Comparison of ENCODE assay signal across 10 cellular contexts in the genomic region with DNA sequence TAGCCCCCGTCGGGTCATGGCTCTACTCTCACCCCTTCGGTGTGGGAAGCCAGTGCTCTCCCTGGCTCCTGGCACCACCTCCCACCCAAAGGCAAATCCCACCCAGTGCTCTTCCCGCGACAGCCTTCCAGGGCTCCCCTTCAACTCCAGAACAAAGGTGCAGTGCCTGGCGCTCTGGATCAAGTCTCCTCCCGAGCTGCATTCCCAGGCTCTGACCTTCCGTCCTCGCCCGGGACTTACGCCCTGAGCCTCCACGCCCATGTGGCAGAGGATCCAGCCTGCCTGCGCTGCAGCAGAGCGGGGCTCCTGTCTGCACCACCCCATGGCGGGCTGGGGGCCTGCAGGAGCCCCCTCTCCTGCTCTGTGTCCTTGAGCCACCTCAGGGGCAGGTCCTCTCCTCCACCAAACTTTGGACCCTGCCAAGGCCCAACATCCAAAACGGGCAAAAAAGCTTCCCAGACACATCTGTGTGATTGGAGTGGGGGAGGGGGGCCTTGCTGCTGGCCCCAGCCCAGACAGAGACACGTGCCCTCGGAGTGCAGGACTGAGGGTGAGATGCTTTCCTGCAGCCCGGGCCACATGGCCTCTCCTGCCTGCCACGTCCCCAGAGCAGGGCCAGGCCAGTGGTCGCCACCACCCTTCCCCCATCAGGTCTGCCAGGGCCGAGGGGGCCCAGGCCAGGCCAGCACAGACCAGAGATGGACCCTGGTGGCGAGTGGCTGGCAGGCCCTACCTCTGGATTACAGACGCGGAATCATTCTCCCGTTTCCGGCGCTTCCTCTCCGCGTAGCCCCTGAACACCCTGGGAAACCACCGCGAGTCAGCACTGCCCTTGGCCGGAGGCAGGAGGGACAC. TPM values are rescaled to one million over a fixed set of nuclear protein-coding genes. Genes with fewer than 3 reads are reported as not detected.
DNase-seq lines count a peak whose midpoint lies in the region; ATAC-seq, FAIRE-seq and TF ChIP-seq lines count a peak whose summit lies in the region.
"Had no signal": no experiment of that assay in that cellular context is flagged by ENCODE, and none has a peak within 500 bp of the region (broad histone marks: within the 10 kb centered on the region; RNA-seq: fewer than 3 reads in every experiment).

No MANE protein-coding gene starts in this region.

- no peak for TF ChIP-seq CTCF in fibroblast of the aortic adventitia (IDR thresholded peaks at IDR 0.05; ENCODE audit: insufficient read depth, low read length)

- H3K36me3 ChIP-seq in CD4-positive, alpha-beta memory T cell (ENCODE audit: insufficient read depth, low read length), result no peaks in the 10 kb centered on the region
- peaks cover 30 to 59% of the 10 kb centered on the region in 2 donors for H3K36me3 ChIP-seq in neuronal stem cell (replicated peaks in 1 of 2; ENCODE audit: control insufficient read depth in 2 of 2, insufficient read depth in 2 of 2, low read length in 2 of 2)

- peak overlapping the region; percentile 97 for H4K91ac ChIP-seq in neuronal stem cell (ENCODE audit: low read depth, low read length, poor library complexity)

- WGBS in neuronal stem cell (ENCODE audit: extremely low coverage in 2 of 2, insufficient read length in 2 of 2, insufficient replicate concordance in 1 of 2), 2 donors, result no CpG with 5 or more reads among the region's 33 CpGs

- H2AFZ ChIP-seq in neuronal stem cell (ENCODE audit: low read length), result no peak overlapping the region

- ATAC-seq in T-cell (replicated peaks in 1 of 4), result no peak
- ATAC-seq in GM18520 (IDR thresholded peaks at IDR 0.05; ENCODE audit: unreplicated experiment), result no peak
- ATAC-seq in effector memory CD8-positive, alpha-beta T cell (replicated peaks), result no peak

- no peaks in the 10 kb centered on the region for H3K27me3 Mint-ChIP-seq in CD4-positive, alpha-beta memory T cell
- no peaks in the 10 kb centered on the region for H3K27me3 Mint-ChIP-seq in T-cell
- no peaks in the 10 kb centered on the region for H3K27me3 Mint-ChIP-seq in effector memory CD8-positive, alpha-beta T cell

- POLR2A ChIA-PET in CD4-positive, alpha-beta memory T cell (lab: Charles Lee; ENCODE audit: partially characterized antibody), result interaction anchor here (0.8 kb wide), 1 partner anchor 32 kb away, joined by 3 read pairs; a partner anchor contains a TSS
- POLR2A ChIA-PET in T-cell (lab: Charles Lee), result no interaction called here

- H3K79me1 ChIP-seq in neuronal stem cell (ENCODE audit: low read depth, low read length), result peaks cover 28% of the 10 kb centered on the region

- peaks cover 63% of the 10 kb centered on the region for H3K4me1 ChIP-seq in CD4-positive, alpha-beta memory T cell (ENCODE audit: insufficient read depth, low read length)
- peaks cover 9 to 26% of the 10 kb centered on the region in 2 donors for H3K4me1 ChIP-seq in neuronal stem cell (ENCODE audit: control insufficient read depth in 2 of 2, insufficient read depth in 1 of 2, low read depth in 1 of 2, low read length in 2 of 2)

- intact Hi-C loops in CD4-positive, alpha-beta memory T cell (cut with micrococcal nuclease), result loop anchor here (5.0 kb wide), 1 partner anchor 32 kb away; a partner anchor contains a TSS

- peak overlapping the region in 5 of 7 donors; percentile 12 to 77 (median 56) for H3K27ac Mint-ChIP-seq in CD4-positive, alpha-beta memory T cell
- H3K27ac Mint-ChIP-seq in T-cell, result peak overlapping the region; percentile 31 to 66
- no peak overlapping the region for H3K27ac Mint-ChIP-seq in effector memory CD8-positive, alpha-beta T cell

- peak overlapping the region; percentile 37 for H3K4ac ChIP-seq in neuronal stem cell (ENCODE audit: low read length)

- peaks cover 0 to 4% (median 0%) of the 10 kb centered on the region in 8 donors for H3K9me3 Mint-ChIP-seq in CD4-positive, alpha-beta memory T cell
- H3K9me3 Mint-ChIP-seq in T-cell, result no peaks in the 10 kb centered on the region
- no peaks in the 10 kb centered on the region for H3K9me3 Mint-ChIP-seq in effector memory CD8-positive, alpha-beta T cell

- H2BK5ac ChIP-seq in neuronal stem cell (ENCODE audit: low read length), result no peak overlapping the region

- H2BK12ac ChIP-seq in neuronal stem cell (ENCODE audit: low read length), result peak overlapping the region; percentile 73

- no peaks in the 10 kb centered on the region for H3K9me3 ChIP-seq in CD4-positive, alpha-beta memory T cell (ENCODE audit: control insufficient read depth in 1 of 2, low read length in 2 of 2)
- no peaks in the 10 kb centered on the region for H3K9me3 ChIP-seq in neuronal stem cell (replicated peaks in 1 of 2; ENCODE audit: control insufficient read depth in 2 of 2, insufficient read depth in 1 of 2, low read depth in 1 of 2, low read length in 2 of 2)

- H4K8ac ChIP-seq in neuronal stem cell (ENCODE audit: low read depth, low read length), result no peak overlapping the region

- CTCF ChIA-PET in CD4-positive, alpha-beta memory T cell (lab: Charles Lee; ENCODE audit: partially characterized antibody), result no interaction called here
- CTCF ChIA-PET in T-cell (lab: Charles Lee), result no interaction called here

- peak overlapping the region; percentile 96 for H2BK120ac ChIP-seq in neuronal stem cell (ENCODE audit: low read depth, low read length)

- H3K4me3 ChIP-seq in CD4-positive, alpha-beta memory T cell (ENCODE audit: low read length in 2 of 2), result peak overlapping the region in 1 of 2 donors; percentile 40
- H3K4me3 ChIP-seq in fibroblast of the aortic adventitia (ENCODE audit: low read depth, low read length) (peak overlapping the region; percentile 44), neuronal stem cell (ENCODE audit: low read length in 2 of 2) (peak overlapping the region in 1 of 2 donors; percentile 0)

- peak overlapping the region; percentile 97 for H3K18ac ChIP-seq in neuronal stem cell (ENCODE audit: low read length)

- peak overlapping the region; percentile 86 for H3K4me2 ChIP-seq in neuronal stem cell (ENCODE audit: insufficient read depth, low read length, poor library complexity, severe bottlenecking)

- H3K4me1 Mint-ChIP-seq in CD4-positive, alpha-beta memory T cell, result peaks cover 5 to 50% (median 21%) of the 10 kb centered on the region in 4 donors
- H3K4me1 Mint-ChIP-seq in T-cell, result peaks cover 35 to 54% (median 40%) of the 10 kb centered on the region in 3 donors
- H3K4me1 Mint-ChIP-seq in effector memory CD8-positive, alpha-beta T cell (ENCODE audit: low read depth in 2 of 2), result peaks cover 17 to 30% of the 10 kb centered on the region in 2 donors

- H3K9ac ChIP-seq in neuronal stem cell (ENCODE audit: low read depth, low read length, poor library complexity), result peak overlapping the region; percentile 86

- DNase-seq in CD4-positive, alpha-beta memory T cell, result peak in 1 of 5 donors; percentile 40
- peak in 2 of 34 experiments; percentile 2 to 3 for DNase-seq in T-cell
- peak; percentile 30 for DNase-seq in fibroblast of the aortic adventitia (ENCODE audit: low read depth)
- DNase-seq in neuronal stem cell (ENCODE audit: low spot score), result peak; percentile 69
- DNase-seq in frontal cortex (ENCODE audit: low spot score in 2 of 2), result no peak
- no peak for DNase-seq in NCI-H1694 (lab: John Stamatoyannopoulos, UW)
- DNase-seq in effector memory CD8-positive, alpha-beta T cell, result no peak

- peak overlapping the region; percentile 97 for H2AK5ac ChIP-seq in neuronal stem cell (ENCODE audit: low read depth, low read length)

- H3K27me3 ChIP-seq in CD4-positive, alpha-beta memory T cell (ENCODE audit: insufficient read depth, low read length), result no peaks in the 10 kb centered on the region
- H3K27me3 ChIP-seq in neuronal stem cell (ENCODE audit: control insufficient read depth in 3 of 3, insufficient read depth in 3 of 3, low read depth in 1 of 3, low read length in 3 of 3), result no peaks in the 10 kb centered on the region

- H2BK15ac ChIP-seq in neuronal stem cell (ENCODE audit: low read length), result peak overlapping the region; percentile 85

- peak overlapping the region in 7 of 8 donors; percentile 17 to 59 (median 46) for H3K4me3 Mint-ChIP-seq in CD4-positive, alpha-beta memory T cell
- peak overlapping the region; percentile 54 to 73 (median 60) for H3K4me3 Mint-ChIP-seq in T-cell
- peak overlapping the region in 1 of 2 donors; percentile 68 for H3K4me3 Mint-ChIP-seq in effector memory CD8-positive, alpha-beta T cell

- peaks cover 0 to 4% of the 10 kb centered on the region in 2 donors for H3K36me3 Mint-ChIP-seq in CD4-positive, alpha-beta memory T cell
- no peaks in the 10 kb centered on the region for H3K36me3 Mint-ChIP-seq in T-cell
- peaks cover 29% of the 10 kb centered on the region for H3K36me3 Mint-ChIP-seq in effector memory CD8-positive, alpha-beta T cell (ENCODE audit: insufficient read depth)

- H3K23ac ChIP-seq in neuronal stem cell (ENCODE audit: low read depth, low read length, poor library complexity), result peak overlapping the region; percentile 85

- H3K14ac ChIP-seq in neuronal stem cell (ENCODE audit: low read length), result peak overlapping the region; percentile 71

- H3K27ac ChIP-seq in CD4-positive, alpha-beta memory T cell (ENCODE audit: low read depth, low read length), result no peak overlapping the region
- H3K27ac ChIP-seq in neuronal stem cell (replicated peaks; ENCODE audit: low read length), result peak overlapping the region; percentile 38

- FAIRE-seq in frontal cortex (lab: Jason Lieb, UNC), result no peak
- FAIRE-seq: colon had no signal

RNA-seq across cellular contexts. Expression of a gene that starts 4.4 kb away (rescaled TPM):
- total RNA-seq in CD4-positive, alpha-beta memory T cell, result 10 to 100 TPM; 18.3 to 20.9 TPM
- 10 to 100 TPM in 1 of 2 donors, 1 to 10 TPM in 1; 3.8 to 10.6 TPM for polyA plus RNA-seq in CD4-positive, alpha-beta memory T cell
- total RNA-seq in T-cell (10 to 100 TPM; 40.5 to 89.5 (median 51.7) TPM), fibroblast of the aortic adventitia (ENCODE audit: low replicate concordance) (29.1 and 29.6 TPM in 2 replicates), frontal cortex (33.0 TPM)
- 46.8 TPM for polyA plus RNA-seq in neuronal stem cell (2013, experiment 1 of 2)
- polyA plus RNA-seq in neuronal stem cell (2013, experiment 2 of 2), result 45.0 TPM

RNA-seq across cellular contexts. Expression of a gene that starts 13.6 kb away (rescaled TPM):
- total RNA-seq in CD4-positive, alpha-beta memory T cell, result not detected
- polyA plus RNA-seq in CD4-positive, alpha-beta memory T cell, result not detected
- total RNA-seq in T-cell (not detected), fibroblast of the aortic adventitia (ENCODE audit: low replicate concordance) (not detected in 2 replicates), frontal cortex (not detected)
- 0.03 TPM for polyA plus RNA-seq in neuronal stem cell (2013, experiment 1 of 2)
- 0.04 TPM for polyA plus RNA-seq in neuronal stem cell (2013, experiment 2 of 2)
- total RNA-seq: NCI-H460 had no signal

RNA-seq across cellular contexts. Expression of a gene that starts 31.5 kb away (rescaled TPM):
- total RNA-seq in CD4-positive, alpha-beta memory T cell, result 1 to 10 TPM; 4.5 to 5.6 TPM
- under 1 TPM; 0.29 to 1.00 TPM for polyA plus RNA-seq in CD4-positive, alpha-beta memory T cell
- total RNA-seq in T-cell, result 10 to 100 TPM in 2 of 5 donors, 1 to 10 TPM in 3; 6.4 to 11.7 (median 8.1) TPM
- total RNA-seq in fibroblast of the aortic adventitia (ENCODE audit: low replicate concordance), result 0.36 and 0.74 TPM in 2 replicates
- polyA plus RNA-seq in neuronal stem cell (2013, experiment 1 of 2), result 0.61 TPM
- 0.64 TPM for polyA plus RNA-seq in neuronal stem cell (2013, experiment 2 of 2)
- total RNA-seq in frontal cortex, result 1.2 TPM

RNA-seq across cellular contexts. Expression of a gene that starts 31.8 kb away (rescaled TPM):
- 10 to 100 TPM; 21.4 to 21.9 TPM for total RNA-seq in CD4-positive, alpha-beta memory T cell
- 1 to 10 TPM; 2.5 to 7.1 TPM for polyA plus RNA-seq in CD4-positive, alpha-beta memory T cell
- total RNA-seq in T-cell (10 to 100 TPM; 18.5 to 43.8 (median 38.0) TPM), fibroblast of the aortic adventitia (ENCODE audit: low replicate concordance) (5.2 and 14.3 TPM in 2 replicates), frontal cortex (12.6 TPM)
- 21.1 TPM for polyA plus RNA-seq in neuronal stem cell (2013, experiment 1 of 2)
- 19.9 TPM for polyA plus RNA-seq in neuronal stem cell (2013, experiment 2 of 2)

Comparison
In these comparisons a context has a peak if more than half of its experiments do, and no peak if none do; other contexts are left out.
1. DNase-seq: peak in fibroblast of the aortic adventitia (single experiment) and neuronal stem cell (single experiment); none in frontal cortex (0 of 2), NCI-H1694 (single experiment) and effector memory CD8-positive, alpha-beta T cell (0 of 3).
2. H3K27ac Mint-ChIP-seq: peak in CD4-positive, alpha-beta memory T cell (5 of 7) and T-cell (2 of 2); none in effector memory CD8-positive, alpha-beta T cell (0 of 2).